19 cellular contexts compared by ENCODE assay signal in genomic region chr13:86946734-86947133, GRCh38.
A peak's percentile ranks its signal among the peaks of the same experiment; 100 is the strongest.
DNase-seq lines count a peak whose midpoint lies in the region; ATAC-seq and TF ChIP-seq lines count a peak whose summit lies in the region.
"Had no signal": no experiment of that assay in that cellular context is flagged by ENCODE, and none has a peak within 500 bp of the region (broad histone marks: within the 10 kb centered on the region; RNA-seq: fewer than 3 reads in every experiment).

No MANE protein-coding gene starts in this region.

- DNase-seq in HCEC 1CT = peak; percentile 17
- peak; percentile 7 for DNase-seq in MM.1S
- peak; percentile 21 for DNase-seq in amniotic epithelial cell (ENCODE audit: low read depth)
- no peak for DNase-seq in right lobe of liver
- DNase-seq in aorta = no peak
- DNase-seq in Right ventricle myocardium superior = no peak
- DNase-seq in GM03348 (ENCODE audit: low spot score) = no peak
- no peak for DNase-seq in NCI-H1694 (lab: John Stamatoyannopoulos, UW)
- DNase-seq: activated CD4-positive, alpha-beta T cell treated with anti-CD3 and anti-CD28 coated beads, Interleukin-2, amount 50 U/mL, for 48 hours; activated naive CD4-positive, alpha-beta T cell; activated T-cell treated with anti-CD3 and anti-CD28 coated beads, Interleukin-2, amount 50 U/mL, for 1 hour; left ventricle myocardium inferior; mucosa of descending colon; NCI-H146; NCI-H446; stimulated activated CD4-positive, alpha-beta T cell treated with anti-CD3 and anti-CD28 coated beads, Interleukin-12 subunit alpha, Interleukin-12 subunit beta, amount 100 ng/mL, for 4 hours; T-cell; testis had no signal

- H4K20me1 ChIP-seq in MM.1S (ENCODE audit: insufficient read depth, low read length) = no peaks in the 10 kb centered on the region

- H3F3A ChIP-seq in MM.1S (ENCODE audit: insufficient read depth, low read length) = no peaks in the 10 kb centered on the region

- no peaks in the 10 kb centered on the region for H3K79me2 ChIP-seq in MM.1S (ENCODE audit: low read length)

- intact Hi-C loops in right lobe of liver (cut with DNase I) = no loop called here
- intact Hi-C loops in aorta (cut with DNase I) = no loop called here
- intact Hi-C loops in Right ventricle myocardium superior (cut with DNase I) = no loop called here

- H3K4me3 ChIP-seq in MM.1S (ENCODE audit: low read length) = no peak overlapping the region
- no peak overlapping the region for H3K4me3 ChIP-seq in right lobe of liver
- no peak overlapping the region for H3K4me3 ChIP-seq in aorta (ENCODE audit: low read length in 2 of 2)
- H3K4me3 ChIP-seq: left ventricle myocardium inferior, mucosa of descending colon, testis had no signal

- TF ChIP-seq CTCF in MM.1S (IDR thresholded peaks at IDR 0.05; ENCODE audit: low read length) = no peak
- TF ChIP-seq CTCF in right lobe of liver (IDR thresholded peaks at IDR 0.05) = no peak

- H3K9me2 ChIP-seq in MM.1S (replicated peaks; ENCODE audit: insufficient read depth, low read length) = no peaks in the 10 kb centered on the region

- TF ChIP-seq POLR2A in right lobe of liver (IDR thresholded peaks at IDR 0.05) = no peak

- no peak overlapping the region for H3K27ac ChIP-seq in MM.1S (ENCODE audit: low read length)
- peak overlapping the region; percentile 0 to 82 (median 69) for H3K27ac ChIP-seq in right lobe of liver
- no peak overlapping the region for H3K27ac ChIP-seq in aorta (ENCODE audit: low read depth in 1 of 2, low read length in 2 of 2)
- H3K27ac ChIP-seq: left ventricle myocardium inferior, testis, VCaP had no signal

- H3K36me3 ChIP-seq in MM.1S (replicated peaks; ENCODE audit: insufficient read depth, low read length) (no peaks in the 10 kb centered on the region), right lobe of liver (no peaks in the 10 kb centered on the region), aorta (ENCODE audit: control insufficient read depth in 1 of 2, insufficient read depth in 2 of 2, low read length in 1 of 2) (no peaks in the 10 kb centered on the region)
- H3K36me3 ChIP-seq: left ventricle myocardium inferior had no signal

- no peak overlapping the region for H2AFZ ChIP-seq in MM.1S (ENCODE audit: low read length)

- H3K27me3 ChIP-seq in MM.1S (replicated peaks; ENCODE audit: insufficient read depth, low read length) (no peaks in the 10 kb centered on the region), right lobe of liver (no peaks in the 10 kb centered on the region), aorta (ENCODE audit: control insufficient read depth in 1 of 2, insufficient read depth in 2 of 2, low read length in 1 of 2) (no peaks in the 10 kb centered on the region)
- H3K27me3 ChIP-seq: testis had no signal

- ATAC-seq in right lobe of liver (peak; percentile 79 to 92 (median 87)), aorta (ENCODE audit: low FRiP score) (no peak), Right ventricle myocardium superior (ENCODE audit: poor library complexity) (no peak)
- ATAC-seq: mucosa of descending colon, T-cell had no signal

- H3K9me3 ChIP-seq in MM.1S (replicated peaks; ENCODE audit: insufficient read depth, low read length) (no peaks in the 10 kb centered on the region), right lobe of liver (no peaks in the 10 kb centered on the region), aorta (ENCODE audit: control insufficient read depth, low read length) (no peaks in the 10 kb centered on the region)
- H3K9me3 ChIP-seq: mucosa of descending colon, testis had no signal

- 42% methylated on average over 2 of the region's 2 CpGs for WGBS in right lobe of liver (ENCODE audit: insufficient coverage, low coverage, low lambda C conversion rate, missing lambda C conversion rate)
- 57 to 60% methylated on average over 2 of the region's 2 CpGs for WGBS in aorta, 2 donors

- H3K4me1 ChIP-seq in MM.1S (ENCODE audit: low read length) (no peaks in the 10 kb centered on the region), right lobe of liver (peaks cover 0 to 35% (median 13%) of the 10 kb centered on the region in 4 donors), aorta (ENCODE audit: control insufficient read depth in 1 of 2, insufficient read depth in 2 of 2, low read length in 2 of 2) (no peaks in the 10 kb centered on the region)
- H3K4me1 ChIP-seq: left ventricle myocardium inferior, testis had no signal

- no peak overlapping the region for H3K9ac ChIP-seq in MM.1S (ENCODE audit: low read length)

- H3K4me2 ChIP-seq in MM.1S (ENCODE audit: low read depth, low read length) = no peak overlapping the region

Comparison
In these comparisons a context has a peak if more than half of its experiments do, and no peak if none do; other contexts are left out.
1. DNase-seq: peak in HCEC 1CT (single experiment), MM.1S (single experiment) and amniotic epithelial cell (single experiment); none in right lobe of liver (0 of 3), aorta (0 of 2), Right ventricle myocardium superior (single experiment), GM03348 (single experiment) and NCI-H1694 (single experiment).
2. H3K27ac ChIP-seq: peak in right lobe of liver (3 of 3); none in MM.1S (single experiment) and aorta (0 of 2).
3. ATAC-seq: peak in right lobe of liver (4 of 4); none in aorta (single experiment) and Right ventricle myocardium superior (single experiment).